ENCODE assay signal across 10 cellular contexts in genomic region chr6:156427345-156427744, GRCh38.
DNase-seq lines count a peak whose midpoint lies in the region; ATAC-seq, FAIRE-seq and TF ChIP-seq lines count a peak whose summit lies in the region.
"Had no signal": no experiment of that assay in that cellular context is flagged by ENCODE, and none has a peak within 500 bp of the region (broad histone marks: within the 10 kb centered on the region; RNA-seq: fewer than 3 reads in every experiment).

No MANE protein-coding gene starts in this region.

- H3K4me3 Mint-ChIP-seq in MCF 10A (ENCODE audit: unreplicated experiment) (no peak overlapping the region), astrocyte (ENCODE audit: unreplicated experiment) (no peak overlapping the region), natural killer cell (no peak overlapping the region)
- H3K4me3 Mint-ChIP-seq: CD8-positive, alpha-beta T cell had no signal

- no peaks in the 10 kb centered on the region for H3K9me3 Mint-ChIP-seq in MCF 10A (ENCODE audit: unreplicated experiment)
- peaks cover 18% of the 10 kb centered on the region for H3K9me3 Mint-ChIP-seq in astrocyte (ENCODE audit: unreplicated experiment)
- H3K9me3 Mint-ChIP-seq in natural killer cell, result no peaks in the 10 kb centered on the region
- H3K9me3 Mint-ChIP-seq: CD8-positive, alpha-beta T cell had no signal

- WGBS in right cardiac atrium, result 18% methylated on average over 2 of the region's 2 CpGs

- ATAC-seq in right cardiac atrium (peak; percentile 90 to 91), upper lobe of right lung (peak; percentile 41), natural killer cell (no peak), HG02973 (IDR thresholded peaks at IDR 0.05; ENCODE audit: unreplicated experiment) (no peak)
- ATAC-seq: CD8-positive, alpha-beta T cell had no signal

- BruUV-seq in MCF 10A (replicated peaks; lab: Mats Ljungman, UMichigan), result no TSS peak

- H3K4me2 ChIP-seq in astrocyte (ENCODE audit: low read length), result peak overlapping the region; percentile 40

- H3K4me3 ChIP-seq in breast epithelium (no peak overlapping the region), astrocyte (ENCODE audit: insufficient read depth, low read depth, low read length) (no peak overlapping the region), right cardiac atrium (ENCODE audit: low read length) (no peak overlapping the region), upper lobe of right lung (no peak overlapping the region)

- H3K27me3 Mint-ChIP-seq in MCF 10A (ENCODE audit: insufficient read depth, unreplicated experiment) (no peaks in the 10 kb centered on the region), astrocyte (ENCODE audit: low read depth, unreplicated experiment) (no peaks in the 10 kb centered on the region), natural killer cell (ENCODE audit: low read depth in 2 of 2) (peaks cover 13 to 21% of the 10 kb centered on the region in 2 donors)

- peak overlapping the region; percentile 25 for H3K27ac Mint-ChIP-seq in MCF 10A (ENCODE audit: low read depth, unreplicated experiment)
- H3K27ac Mint-ChIP-seq in astrocyte (ENCODE audit: unreplicated experiment), result peak overlapping the region; percentile 92
- no peak overlapping the region for H3K27ac Mint-ChIP-seq in natural killer cell
- H3K27ac Mint-ChIP-seq: CD8-positive, alpha-beta T cell had no signal

- no peak for TF ChIP-seq POLR2A in breast epithelium (IDR thresholded peaks at IDR 0.05)

- POLR2A ChIA-PET in MCF 10A (lab: Yijun Ruan, JAX), result interaction anchor here (0.8 to 1.5 kb wide), 5 partner anchors 9 to 522 kb away, joined by 3 to 8 read pairs (median 3); no protein-coding TSS in a partner anchor

- no peaks in the 10 kb centered on the region for H3K36me3 ChIP-seq in breast epithelium
- H3K36me3 ChIP-seq in astrocyte (ENCODE audit: insufficient read depth, low read length), result no peaks in the 10 kb centered on the region
- no peaks in the 10 kb centered on the region for H3K36me3 ChIP-seq in upper lobe of right lung

- peak overlapping the region; percentile 45 for H3K9ac ChIP-seq in astrocyte (ENCODE audit: low read length)

- H3K36me3 Mint-ChIP-seq in MCF 10A (ENCODE audit: insufficient read depth, unreplicated experiment), result no peaks in the 10 kb centered on the region
- peaks cover 3% of the 10 kb centered on the region for H3K36me3 Mint-ChIP-seq in astrocyte (ENCODE audit: low read depth, unreplicated experiment)
- no peaks in the 10 kb centered on the region for H3K36me3 Mint-ChIP-seq in natural killer cell
- H3K36me3 Mint-ChIP-seq: CD8-positive, alpha-beta T cell had no signal

- H2AFZ ChIP-seq in astrocyte (ENCODE audit: low read depth, low read length), result no peak overlapping the region

- CTCF ChIA-PET in MCF 10A (lab: Yijun Ruan, JAX), result interaction anchor here (0.5 to 1.3 kb wide), 4 partner anchors 16 to 1027 kb away, joined by 3 to 5 read pairs (median 4); no protein-coding TSS in a partner anchor

- no peaks in the 10 kb centered on the region for H3K4me1 ChIP-seq in breast epithelium
- peaks cover 19% of the 10 kb centered on the region for H3K4me1 ChIP-seq in astrocyte (ENCODE audit: insufficient read depth, low read length)
- no peaks in the 10 kb centered on the region for H3K4me1 ChIP-seq in right cardiac atrium (ENCODE audit: control insufficient read depth, insufficient read depth, low read length)
- H3K4me1 ChIP-seq in upper lobe of right lung, result no peaks in the 10 kb centered on the region

- H4K20me1 ChIP-seq in astrocyte (ENCODE audit: insufficient read depth, low read length), result no peaks in the 10 kb centered on the region

- no peak overlapping the region for H3K27ac ChIP-seq in breast epithelium
- H3K27ac ChIP-seq in astrocyte (ENCODE audit: low read depth, low read length), result peak overlapping the region; percentile 78
- H3K27ac ChIP-seq in right cardiac atrium (ENCODE audit: low read length), result no peak overlapping the region
- H3K27ac ChIP-seq in upper lobe of right lung, result no peak overlapping the region

- DNase-seq in MCF 10A (ENCODE audit: unreplicated experiment) (peak; percentile 91), breast epithelium (ENCODE audit: low spot score in 2 of 2) (no peak), astrocyte (ENCODE audit: low read depth) (peak; percentile 95), right cardiac atrium (peak; percentile 57 to 74 (median 59)), upper lobe of right lung (no peak), natural killer cell (no peak), NCI-H526 (lab: John Stamatoyannopoulos, UW) (no peak)
- DNase-seq: CD8-positive, alpha-beta T cell had no signal

- intact Hi-C loops in MCF 10A (cut with micrococcal nuclease), result no loop called here
- intact Hi-C loops in breast epithelium (cut with DNase I; ENCODE audit: low total_unique reads), result no loop called here
- intact Hi-C loops in right cardiac atrium (cut with DNase I), result no loop called here
- intact Hi-C loops in upper lobe of right lung (cut with DNase I), result no loop called here
- intact Hi-C loops in natural killer cell (cut with micrococcal nuclease), result no loop called here

- no peaks in the 10 kb centered on the region for H3K79me2 ChIP-seq in astrocyte (ENCODE audit: insufficient read depth, low read length)

- H3K27me3 ChIP-seq in breast epithelium, result no peaks in the 10 kb centered on the region
- no peaks in the 10 kb centered on the region for H3K27me3 ChIP-seq in astrocyte (ENCODE audit: insufficient read depth, low read length)
- no peaks in the 10 kb centered on the region for H3K27me3 ChIP-seq in right cardiac atrium (ENCODE audit: control insufficient read depth, insufficient read depth)
- H3K27me3 ChIP-seq in upper lobe of right lung, result no peaks in the 10 kb centered on the region

- peaks cover 21% of the 10 kb centered on the region for H3K4me1 Mint-ChIP-seq in MCF 10A (ENCODE audit: insufficient read depth, unreplicated experiment)
- peaks cover 58% of the 10 kb centered on the region for H3K4me1 Mint-ChIP-seq in astrocyte (ENCODE audit: low read depth, unreplicated experiment)
- peaks cover 25 to 26% of the 10 kb centered on the region in 2 donors for H3K4me1 Mint-ChIP-seq in natural killer cell

- TF ChIP-seq CTCF in MCF 10A (IDR thresholded peaks at IDR 0.05; ENCODE audit: unreplicated experiment) (no peak), breast epithelium (IDR thresholded peaks at IDR 0.05) (no peak), astrocyte (IDR thresholded peaks at IDR 0.05; ENCODE audit: insufficient read depth, low read depth, low read length) (no peak), upper lobe of right lung (IDR thresholded peaks at IDR 0.05) (no peak), natural killer cell (IDR thresholded peaks at IDR 0.05) (no peak)

- H3K9me3 ChIP-seq in breast epithelium (peaks cover 8 to 10% of the 10 kb centered on the region in 2 donors), astrocyte (ENCODE audit: insufficient read depth, low read depth, low read length) (peaks cover 3% of the 10 kb centered on the region), right cardiac atrium (ENCODE audit: control insufficient read depth, low read length) (no peaks in the 10 kb centered on the region), upper lobe of right lung (no peaks in the 10 kb centered on the region)

- FAIRE-seq in astrocyte (lab: Jason Lieb, UNC), result peak; percentile 5
- FAIRE-seq: TTC549 had no signal

Comparison
In these comparisons a context has a peak if more than half of its experiments do, and no peak if none do; other contexts are left out.
1. DNase-seq: peak in MCF 10A (single experiment), astrocyte (single experiment) and right cardiac atrium (3 of 3); none in breast epithelium (0 of 2), upper lobe of right lung (single experiment), natural killer cell (single experiment) and NCI-H526 (0 of 2).
2. H3K27ac Mint-ChIP-seq: peak in MCF 10A (single experiment) and astrocyte (single experiment); none in natural killer cell (0 of 2).
3. ATAC-seq: peak in right cardiac atrium (2 of 2) and upper lobe of right lung (single experiment); none in natural killer cell (0 of 3) and HG02973 (single experiment).